Comparison of ENCODE assay signal across 8 cellular contexts in the genomic region with DNA sequence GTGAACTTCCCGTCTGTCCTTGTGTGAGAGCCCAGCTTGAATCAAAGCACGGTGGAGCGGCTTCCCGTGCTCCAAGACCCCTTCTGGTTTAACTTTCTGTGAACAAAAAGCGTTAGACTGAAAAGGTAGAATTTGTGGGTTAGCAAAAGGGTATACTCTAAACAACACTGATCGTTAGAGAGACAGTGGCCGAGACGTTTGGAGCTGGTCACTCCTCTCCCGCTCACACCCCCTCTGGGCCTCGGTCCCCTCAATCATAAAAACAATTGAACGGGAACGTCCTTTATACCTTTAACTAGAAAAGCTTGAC. TPM values are rescaled to one million over a fixed set of nuclear protein-coding genes. Genes with fewer than 3 reads are reported as not detected.
DNase-seq lines count a peak whose midpoint lies in the region; TF ChIP-seq lines count a peak whose summit lies in the region.

No MANE protein-coding gene starts in this region.

- DNase-seq in AG09309 (ENCODE audit: low read depth) (no peak), chondrocyte (ENCODE audit: low spot score) (no peak), kidney tubule cell (ENCODE audit: low spot score) (no peak), NCI-H2227 treated with DMSO at 0.1 percent for 48 hours (lab: John Stamatoyannopoulos, UW) (no peak), GDM1 (lab: John Stamatoyannopoulos, UW) (no peak), activated gamma-delta T cell (lab: John Stamatoyannopoulos, UW) (no peak)

- H3K4me1 ChIP-seq in mucosa of rectum (ENCODE audit: control insufficient read depth in 2 of 2, insufficient read depth in 2 of 2, low read length in 2 of 2): peaks cover 10 to 11% of the 10 kb centered on the region in 2 donors

- peaks cover 6 to 21% of the 10 kb centered on the region in 2 donors for H3K36me3 ChIP-seq in mucosa of rectum (ENCODE audit: control insufficient read depth in 2 of 2, insufficient read depth in 2 of 2, low read length in 2 of 2)

- H3K4me1 Mint-ChIP-seq in IgD-negative memory B cell (peaks cover 10 to 27% (median 15%) of the 10 kb centered on the region in 3 donors), chondrocyte (ENCODE audit: low read depth) (peaks cover 19% of the 10 kb centered on the region)

- H3K4me3 Mint-ChIP-seq in IgD-negative memory B cell (peak overlapping the region; percentile 87 to 99 (median 94)), chondrocyte (ENCODE audit: unreplicated experiment) (peak overlapping the region; percentile 96)

- H3K27ac Mint-ChIP-seq in IgD-negative memory B cell (peak overlapping the region; percentile 95 to 99 (median 95)), chondrocyte (ENCODE audit: unreplicated experiment) (peak overlapping the region; percentile 97)

- H3K27me3 ChIP-seq in mucosa of rectum (ENCODE audit: control insufficient read depth in 2 of 2, insufficient read depth in 2 of 2, low read length in 2 of 2): no peaks in the 10 kb centered on the region

- peaks cover 5% of the 10 kb centered on the region for H3K36me3 Mint-ChIP-seq in IgD-negative memory B cell
- peaks cover 12% of the 10 kb centered on the region for H3K36me3 Mint-ChIP-seq in chondrocyte (ENCODE audit: low read depth)

- H3K27me3 Mint-ChIP-seq in IgD-negative memory B cell (no peaks in the 10 kb centered on the region), chondrocyte (ENCODE audit: low read depth) (no peaks in the 10 kb centered on the region)

- peak overlapping the region; percentile 99 for H3K4me3 ChIP-seq in AG09309 (ENCODE audit: control insufficient read depth, low read depth, low read length)
- H3K4me3 ChIP-seq in mucosa of rectum (ENCODE audit: low read length in 2 of 2): peak overlapping the region; percentile 84 to 94

- no peaks in the 10 kb centered on the region for H3K9me3 ChIP-seq in mucosa of rectum (ENCODE audit: control insufficient read depth in 2 of 2, low read length in 2 of 2)

- no peak for TF ChIP-seq CTCF in AG09309 (IDR thresholded peaks at IDR 0.05; ENCODE audit: control insufficient read depth, insufficient read depth, low read depth, low read length, missing control alignments)
- no peak for TF ChIP-seq CTCF in chondrocyte (IDR thresholded peaks at IDR 0.05)

- peak overlapping the region; percentile 83 to 86 for H3K27ac ChIP-seq in mucosa of rectum (ENCODE audit: low read depth in 2 of 2, low read length in 2 of 2)

- H3K9me3 Mint-ChIP-seq in IgD-negative memory B cell (no peaks in the 10 kb centered on the region), chondrocyte (ENCODE audit: low read depth) (no peaks in the 10 kb centered on the region)

- peak overlapping the region; percentile 75 to 92 for H3K9ac ChIP-seq in mucosa of rectum (ENCODE audit: low read depth in 1 of 2, low read length in 2 of 2)

RNA-seq across cellular contexts. Expression of a gene that starts 0.5 kb away (rescaled TPM):
- polyA plus RNA-seq in IgD-negative memory B cell: 35.1 TPM
- 23.2 to 25.5 TPM (median 25.3 TPM) in 3 replicates for total RNA-seq in chondrocyte

RNA-seq across cellular contexts. Expression of a gene that starts 36.7 kb away (rescaled TPM):
- polyA plus RNA-seq in IgD-negative memory B cell: 290 TPM
- total RNA-seq in chondrocyte: 47.4 to 55.1 TPM (median 54.0 TPM) in 3 replicates

RNA-seq across cellular contexts. Expression of a gene that starts 40.4 kb away (rescaled TPM):
- 0.36 TPM for polyA plus RNA-seq in IgD-negative memory B cell
- not detected in 3 replicates for total RNA-seq in chondrocyte
